1 cellular context compared by ENCODE assay signal in genomic region chr18:55353806-55354205, GRCh38.
TF ChIP-seq lines count a peak whose summit lies in the region.

No MANE protein-coding gene starts in this region.

TF ChIP-seq in GM23338, 12 proteins besides CTCF, POLR2A, EP300 and RAD21 (continued from another document):
- no peak for TF ChIP-seq ZNF462 (CRISPR knock-in tag; IDR thresholded peaks at IDR 0.05)
- no peak for TF ChIP-seq POLR2AphosphoS5 (IDR thresholded peaks at IDR 0.05; ENCODE audit: low read depth)
- TF ChIP-seq REST (IDR thresholded peaks at IDR 0.05; ENCODE audit: unreplicated experiment): no peak
- no peak for TF ChIP-seq CREB1 (CRISPR knock-in tag; IDR thresholded peaks at IDR 0.05; ENCODE audit: low read depth)
- TF ChIP-seq NANOG (IDR thresholded peaks at IDR 0.05; ENCODE audit: borderline replicate concordance): no peak
- TF ChIP-seq ETS1 (IDR thresholded peaks at IDR 0.05): no peak
- no peak for TF ChIP-seq JUNB (IDR thresholded peaks at IDR 0.05; ENCODE audit: unreplicated experiment)
- no peak for TF ChIP-seq ZNF331 (CRISPR knock-in tag; IDR thresholded peaks at IDR 0.05; ENCODE audit: low read depth)
